ENCODE assay signal across 8 cellular contexts in the genomic region with DNA sequence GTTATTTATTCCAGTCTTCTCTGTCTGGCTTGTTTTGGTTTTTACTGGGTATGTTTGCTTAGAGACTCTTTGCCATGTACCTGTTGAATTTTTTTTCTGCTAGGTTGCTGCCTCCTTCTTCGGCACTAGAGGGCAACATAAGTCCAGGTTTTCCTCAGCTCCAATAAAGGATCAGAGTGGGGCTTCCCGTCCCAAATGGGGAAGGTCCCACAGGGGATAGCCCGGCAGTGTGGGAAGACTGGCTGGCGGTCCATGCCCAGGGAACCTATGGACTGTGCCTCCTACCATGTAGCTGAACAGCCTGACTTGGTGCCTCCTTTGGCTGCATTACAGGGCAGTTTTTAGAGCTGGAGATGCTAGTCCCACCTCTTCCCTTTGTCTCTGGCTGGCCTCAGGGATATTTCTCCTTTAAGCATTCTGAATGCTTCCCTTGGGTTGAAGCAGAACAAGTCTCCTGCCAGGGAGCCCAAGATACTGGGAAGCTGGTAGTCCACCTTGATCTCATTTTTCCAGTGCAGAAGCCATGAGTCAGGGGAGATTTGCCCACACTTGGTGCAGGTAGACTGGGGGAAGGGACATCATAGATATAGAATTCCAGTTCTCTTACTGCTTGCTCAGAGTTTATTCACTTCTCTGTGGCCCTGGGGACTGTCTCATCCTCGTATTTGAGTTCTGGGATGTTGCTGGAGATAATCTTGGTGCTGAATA.
DNase-seq lines count a peak whose midpoint lies in the region; ATAC-seq and TF ChIP-seq lines count a peak whose summit lies in the region.

No MANE protein-coding gene starts in this region.

- H3K4me3 ChIP-seq in brain microvascular endothelial cell (ENCODE audit: low read depth, low read length) (no peak overlapping the region), uterus (no peak overlapping the region)

- H3K4me1 ChIP-seq in uterus: no peaks in the 10 kb centered on the region

- H3K36me3 ChIP-seq in brain microvascular endothelial cell (replicated peaks): peaks cover under 1% of the 10 kb centered on the region
- no peaks in the 10 kb centered on the region for H3K36me3 ChIP-seq in uterus

- H3K27me3 ChIP-seq in brain microvascular endothelial cell (replicated peaks) (no peaks in the 10 kb centered on the region), uterus (no peaks in the 10 kb centered on the region)

- peak; percentile 3 for DNase-seq in DMS153 (lab: John Stamatoyannopoulos, UW)
- peak; percentile 62 for DNase-seq in HEK293T (ENCODE audit: extremely low spot score)
- DNase-seq in RPMI8226: peak; percentile 46
- DNase-seq in brain microvascular endothelial cell: peak; percentile 51
- DNase-seq in left lobe of liver (ENCODE audit: low spot score): peak; percentile 43
- DNase-seq in uterus: no peak
- no peak for DNase-seq in NCI-H187 (lab: John Stamatoyannopoulos, UW)

- TF ChIP-seq POLR2A in uterus (IDR thresholded peaks at IDR 0.05): no peak

- ATAC-seq in left lobe of liver: peak; percentile 61
- ATAC-seq in GM18909 (IDR thresholded peaks at IDR 0.05; ENCODE audit: poor library complexity, unreplicated experiment): no peak

- peaks cover 0 to 6% of the 10 kb centered on the region in 2 donors for H3K9me3 ChIP-seq in uterus

- in situ Hi-C loops in brain microvascular endothelial cell (cut with HindIII; ENCODE audit: low pct_ligation_motif_present, low sequenced_read_pairs): no loop called here

- intact Hi-C loops in uterus (cut with DNase I; ENCODE audit: low total_unique reads): no loop called here

- H3K27ac ChIP-seq in brain microvascular endothelial cell (no peak overlapping the region), uterus (no peak overlapping the region)

- POLR2A ChIA-PET in HEK293T (lab: Yijun Ruan, JAX): no interaction called here

- CTCF ChIA-PET in HEK293T (lab: Yijun Ruan, JAX): interaction anchor here (0.6 to 1.0 kb wide), 3 partner anchors 20 to 264 kb away, joined by 3 to 4 read pairs (median 3); no protein-coding TSS in a partner anchor

- TF ChIP-seq CTCF in brain microvascular endothelial cell (IDR thresholded peaks at IDR 0.05; ENCODE audit: low read depth, low read length, missing control alignments) (peak; percentile 81), uterus (IDR thresholded peaks at IDR 0.05) (peak in 3 of 4 experiments; percentile 27 to 46 (median 45))

TF ChIP-seq in HEK293T, 16 proteins besides CTCF, POLR2A, EP300 and RAD21:
- TF ChIP-seq TARDBP (IDR thresholded peaks at IDR 0.05) (no peak), PKNOX1 (IDR thresholded peaks at IDR 0.05) (no peak), L3MBTL2 (conservative IDR thresholded peaks at IDR 0.05) (no peak), ZNF384 (IDR thresholded peaks at IDR 0.05) (peak; percentile 62)
TF ChIP-seq in HEK293T: peak in this region for 1.

Comparison
In these comparisons a context has a peak if more than half of its experiments do, and no peak if none do; other contexts are left out.
1. DNase-seq: peak in DMS153 (single experiment), HEK293T (single experiment), RPMI8226 (single experiment), brain microvascular endothelial cell (single experiment) and left lobe of liver (single experiment); none in uterus (0 of 2) and NCI-H187 (0 of 2).